In genomic region chr4:130210871-130211270, GRCh38 we compare ENCODE assay signal across 14 cellular contexts.
DNase-seq lines count a peak whose midpoint lies in the region; ATAC-seq and TF ChIP-seq lines count a peak whose summit lies in the region.
"Had no signal": no experiment of that assay in that cellular context is flagged by ENCODE, and none has a peak within 500 bp of the region (broad histone marks: within the 10 kb centered on the region; RNA-seq: fewer than 3 reads in every experiment).

No MANE protein-coding gene starts in this region.

- WGBS in adrenal gland, 4 donors: 10 to 22% (median 18%) methylated on average over 1 of the region's 1 CpG

- CTCF ChIA-PET in A673 (lab: Charles Lee): no interaction called here

- ATAC-seq in RWPE2 (ENCODE audit: low read depth) (peak; percentile 45; the same call in 2 of the 3 replicates), GM19463 (IDR thresholded peaks at IDR 0.05; ENCODE audit: unreplicated experiment) (no peak), GM21786 (IDR thresholded peaks at IDR 0.05; ENCODE audit: unreplicated experiment) (no peak)
- ATAC-seq: left colon; natural killer cell treated with Interleukin-12 subunit alpha and Interleukin-12 subunit beta and Interleukin-15 and Interleukin-18, amount 100 ng/mL, for 72 hours had no signal

- DNase-seq in A673 (ENCODE audit: low spot score) (peak; percentile 82), H4 (ENCODE audit: low spot score) (peak; percentile 50), RWPE2 (ENCODE audit: low spot score) (no peak), fibroblast of pulmonary artery (ENCODE audit: low read depth) (peak; percentile 76), adrenal gland (no peak), globus pallidus (ENCODE audit: low spot score) (no peak)
- DNase-seq: activated CD4-positive, alpha-beta T cell treated with anti-CD3 and anti-CD28 coated beads, Interleukin-2, amount 10 ng/mL, durations not matched to agents 7 days and 5 days; activated effector memory CD4-positive, alpha-beta T cell treated with Interleukin-2 at 50 U/mL for 16 hours; GDM1; left colon; NCI-H1105 treated with DMSO at 0.1 percent for 48 hours had no signal

- H3K36me3 ChIP-seq in A673 (ENCODE audit: insufficient read depth, low read length, poor library complexity, severe bottlenecking) (no peaks in the 10 kb centered on the region), RWPE2 (ENCODE audit: low read depth) (no peaks in the 10 kb centered on the region), adrenal gland (replicated peaks in 1 of 2) (no peaks in the 10 kb centered on the region)

- TF ChIP-seq POLR2A in adrenal gland (IDR thresholded peaks at IDR 0.05): no peak

- no peaks in the 10 kb centered on the region for H3K9me3 ChIP-seq in A673 (ENCODE audit: low read depth, low read length, poor library complexity, severe bottlenecking)
- H3K9me3 ChIP-seq in RWPE2 (ENCODE audit: severe bottlenecking): no peaks in the 10 kb centered on the region
- H3K9me3 ChIP-seq in adrenal gland (replicated peaks in 1 of 3): no peaks in the 10 kb centered on the region

- BruUV-seq in A673 (replicated peaks; lab: Mats Ljungman, UMichigan): no TSS peak

- H3K4me1 ChIP-seq in A673 (ENCODE audit: insufficient read depth, low read length, poor library complexity, severe bottlenecking): no peaks in the 10 kb centered on the region
- no peaks in the 10 kb centered on the region for H3K4me1 ChIP-seq in RWPE2 (ENCODE audit: insufficient read depth, poor library complexity, severe bottlenecking)
- H3K4me1 ChIP-seq in adrenal gland (replicated peaks in 1 of 2): no peaks in the 10 kb centered on the region

- H3K27me3 ChIP-seq in A673 (replicated peaks; ENCODE audit: insufficient read depth, low read depth, low read length, poor library complexity): no peaks in the 10 kb centered on the region
- H3K27me3 ChIP-seq in RWPE2 (ENCODE audit: insufficient read depth, poor library complexity, severe bottlenecking): no peaks in the 10 kb centered on the region
- H3K27me3 ChIP-seq in adrenal gland: no peaks in the 10 kb centered on the region

- H3K4me3 ChIP-seq in A673 (ENCODE audit: low read depth, low read length, poor library complexity, severe bottlenecking) (no peak overlapping the region), RWPE2 (ENCODE audit: severe bottlenecking) (no peak overlapping the region), fibroblast of pulmonary artery (replicated peaks; ENCODE audit: low read depth, low read length) (no peak overlapping the region), adrenal gland (no peak overlapping the region)

- intact Hi-C loops in A673 (cut with micrococcal nuclease; ENCODE audit: unreplicated experiment) (no loop called here), adrenal gland (cut with DNase I) (no loop called here)

- TF ChIP-seq CTCF in A673 (conservative IDR thresholded peaks at IDR 0.05; ENCODE audit: low read depth, low read length) (no peak), RWPE2 (IDR thresholded peaks at IDR 0.05; ENCODE audit: poor library complexity, severe bottlenecking) (no peak), fibroblast of pulmonary artery (IDR thresholded peaks at IDR 0.05; ENCODE audit: low read length, missing control alignments) (no peak), adrenal gland (IDR thresholded peaks at IDR 0.05) (no peak)

- POLR2A ChIA-PET in A673 (lab: Charles Lee; ENCODE audit: low non-redundant PET): no interaction called here

- no peak overlapping the region for H3K27ac ChIP-seq in A673 (ENCODE audit: low read depth, low read length, poor library complexity, severe bottlenecking)
- no peak overlapping the region for H3K27ac ChIP-seq in RWPE2 (ENCODE audit: poor library complexity, severe bottlenecking)
- H3K27ac ChIP-seq in adrenal gland: no peak overlapping the region

Comparison
In these comparisons a context has a peak if more than half of its experiments do, and no peak if none do; other contexts are left out.
1. DNase-seq: peak in A673 (single experiment), H4 (single experiment) and fibroblast of pulmonary artery (single experiment); none in RWPE2 (single experiment), adrenal gland (0 of 7) and globus pallidus (single experiment).